ENCODE assay signal across 9 cellular contexts in genomic region chr6:2744206-2744771, GRCh38. TPM values are rescaled to one million over a fixed set of nuclear protein-coding genes. Genes with fewer than 3 reads are reported as not detected.
DNase-seq lines count a peak whose midpoint lies in the region; FAIRE-seq and TF ChIP-seq lines count a peak whose summit lies in the region.
"Had no signal": no experiment of that assay in that cellular context is flagged by ENCODE, and none has a peak within 500 bp of the region (broad histone marks: within the 10 kb centered on the region; RNA-seq: fewer than 3 reads in every experiment).

No MANE protein-coding gene starts in this region.

- TF ChIP-seq POLR2A in erythroblast (IDR thresholded peaks at IDR 0.05; ENCODE audit: low read length), result no peak

- H3K27ac Mint-ChIP-seq in astrocyte (ENCODE audit: unreplicated experiment), result no peak overlapping the region
- H3K27ac Mint-ChIP-seq in CD4-positive, alpha-beta memory T cell, result no peak overlapping the region

- peak; percentile 19 for TF ChIP-seq CTCF in AG09319 (IDR thresholded peaks at IDR 0.05; ENCODE audit: low read depth, low read length)
- TF ChIP-seq CTCF in astrocyte (IDR thresholded peaks at IDR 0.05; ENCODE audit: insufficient read depth, low read depth, low read length), result peak; percentile 43
- TF ChIP-seq CTCF in kidney (IDR thresholded peaks at IDR 0.05; ENCODE audit: borderline replicate concordance, extremely low read depth, insufficient read depth), result no peak

- no peaks in the 10 kb centered on the region for H3K9me3 ChIP-seq in astrocyte (ENCODE audit: insufficient read depth, low read depth, low read length)
- no peaks in the 10 kb centered on the region for H3K9me3 ChIP-seq in kidney (ENCODE audit: control insufficient read depth in 1 of 2, low read length in 2 of 2)
- no peaks in the 10 kb centered on the region for H3K9me3 ChIP-seq in CD4-positive, alpha-beta memory T cell (ENCODE audit: control insufficient read depth in 1 of 2, low read length in 2 of 2)

- no peak overlapping the region for H3K4me2 ChIP-seq in astrocyte (ENCODE audit: low read length)

- no peak overlapping the region for H2AFZ ChIP-seq in astrocyte (ENCODE audit: low read depth, low read length)

- H3K9me3 Mint-ChIP-seq in astrocyte (ENCODE audit: unreplicated experiment), result no peaks in the 10 kb centered on the region
- H3K9me3 Mint-ChIP-seq in CD4-positive, alpha-beta memory T cell, result no peaks in the 10 kb centered on the region

- in situ Hi-C loops in ACHN (cut with HindIII; ENCODE audit: low pct_ligation_motif_present, low pct_unique_long_range_greater_than_20kb, low sequenced_read_pairs), result no loop called here

- no peaks in the 10 kb centered on the region for H3K27me3 Mint-ChIP-seq in astrocyte (ENCODE audit: low read depth, unreplicated experiment)
- peaks cover 1 to 6% of the 10 kb centered on the region in 2 donors for H3K27me3 Mint-ChIP-seq in CD4-positive, alpha-beta memory T cell

- peaks cover 32% of the 10 kb centered on the region for H3K4me1 Mint-ChIP-seq in astrocyte (ENCODE audit: low read depth, unreplicated experiment)
- H3K4me1 Mint-ChIP-seq in CD4-positive, alpha-beta memory T cell, result no peaks in the 10 kb centered on the region

- no peak overlapping the region for H3K9ac ChIP-seq in astrocyte (ENCODE audit: low read length)
- no peak overlapping the region for H3K9ac ChIP-seq in kidney (ENCODE audit: low read length in 2 of 2)

- no peaks in the 10 kb centered on the region for H3K27me3 ChIP-seq in astrocyte (ENCODE audit: insufficient read depth, low read length)
- no peaks in the 10 kb centered on the region for H3K27me3 ChIP-seq in CD4-positive, alpha-beta memory T cell (ENCODE audit: insufficient read depth, low read length)

- intact Hi-C loops in kidney (cut with DNase I), result loop anchor here (10.0 kb wide), 1 partner anchor 1149 kb away; no protein-coding TSS in a partner anchor
- intact Hi-C loops in CD4-positive, alpha-beta memory T cell (cut with micrococcal nuclease), result no loop called here

- H3K4me3 ChIP-seq in astrocyte (ENCODE audit: insufficient read depth, low read depth, low read length), result no peak overlapping the region
- no peak overlapping the region for H3K4me3 ChIP-seq in kidney (ENCODE audit: low read length in 2 of 2)
- H3K4me3 ChIP-seq in CD4-positive, alpha-beta memory T cell (ENCODE audit: low read length in 2 of 2), result no peak overlapping the region

- no peaks in the 10 kb centered on the region for H4K20me1 ChIP-seq in astrocyte (ENCODE audit: insufficient read depth, low read length)

- H3K36me3 Mint-ChIP-seq in astrocyte (ENCODE audit: low read depth, unreplicated experiment), result no peaks in the 10 kb centered on the region
- peaks cover 0 to 4% of the 10 kb centered on the region in 2 donors for H3K36me3 Mint-ChIP-seq in CD4-positive, alpha-beta memory T cell

- no peak for DNase-seq in AG09319 (ENCODE audit: extremely low read depth, low read depth)
- peak; percentile 23 for DNase-seq in NCI-H1092 (lab: John Stamatoyannopoulos, UW)
- DNase-seq in astrocyte (ENCODE audit: low read depth), result no peak
- DNase-seq in kidney, result peak; percentile 67
- no peak for DNase-seq in erythroblast (lab: John Stamatoyannopoulos, UW)
- no peak for DNase-seq in CD4-positive, alpha-beta memory T cell
- no peak for DNase-seq in DMS79 (lab: John Stamatoyannopoulos, UW)
- no peak for DNase-seq in ACHN
- DNase-seq: NCI-H345 had no signal

- no peak for FAIRE-seq in astrocyte (lab: Jason Lieb, UNC)
- no peak for FAIRE-seq in kidney (lab: Jason Lieb, UNC)

- H3K4me1 ChIP-seq in astrocyte (ENCODE audit: insufficient read depth, low read length) (peaks cover 4% of the 10 kb centered on the region), kidney (ENCODE audit: control insufficient read depth in 1 of 2, insufficient read depth in 1 of 2, low read depth in 1 of 2, low read length in 2 of 2) (peaks cover 0 to 4% of the 10 kb centered on the region in 2 donors)
- H3K4me1 ChIP-seq in CD4-positive, alpha-beta memory T cell (ENCODE audit: insufficient read depth, low read length), result no peaks in the 10 kb centered on the region

- H3K36me3 ChIP-seq in astrocyte (ENCODE audit: insufficient read depth, low read length), result no peaks in the 10 kb centered on the region
- H3K36me3 ChIP-seq in kidney (ENCODE audit: control insufficient read depth in 1 of 2, insufficient read depth in 2 of 2, low read length in 2 of 2), result no peaks in the 10 kb centered on the region
- H3K36me3 ChIP-seq in CD4-positive, alpha-beta memory T cell (ENCODE audit: insufficient read depth, low read length), result no peaks in the 10 kb centered on the region

- no peak overlapping the region for H3K4me3 Mint-ChIP-seq in astrocyte (ENCODE audit: unreplicated experiment)
- no peak overlapping the region for H3K4me3 Mint-ChIP-seq in CD4-positive, alpha-beta memory T cell

- POLR2A ChIA-PET in CD4-positive, alpha-beta memory T cell (lab: Charles Lee; ENCODE audit: partially characterized antibody), result no interaction called here

- H3K79me2 ChIP-seq in astrocyte (ENCODE audit: insufficient read depth, low read length), result no peaks in the 10 kb centered on the region

- H3K27ac ChIP-seq in astrocyte (ENCODE audit: low read depth, low read length) (no peak overlapping the region), kidney (ENCODE audit: low read depth in 2 of 2, low read length in 2 of 2) (no peak overlapping the region)
- no peak overlapping the region for H3K27ac ChIP-seq in CD4-positive, alpha-beta memory T cell (ENCODE audit: low read depth, low read length)

- CTCF ChIA-PET in CD4-positive, alpha-beta memory T cell (lab: Charles Lee; ENCODE audit: partially characterized antibody), result no interaction called here

RNA-seq across cellular contexts. Expression of gene MYLK4, which starts 6.4 kb away (rescaled TPM):
- total RNA-seq in astrocyte, result 0.23 and 0.55 TPM in 2 replicates
- 1.3 TPM for total RNA-seq in kidney
- 1.1 TPM for polyA plus RNA-seq in kidney (ENCODE audit: insufficient read depth, low read depth, low replicate concordance)
- under 1 TPM; 0.38 to 0.42 TPM for total RNA-seq in CD4-positive, alpha-beta memory T cell
- under 1 TPM; 0.04 to 0.24 TPM for polyA plus RNA-seq in CD4-positive, alpha-beta memory T cell

RNA-seq across cellular contexts. Expression of gene WRNIP1, which starts 20.9 kb away (rescaled TPM):
- 31.3 and 31.5 TPM in 2 replicates for total RNA-seq in astrocyte
- 38.0 TPM for total RNA-seq in kidney
- 46.3 TPM for polyA plus RNA-seq in kidney (ENCODE audit: insufficient read depth, low read depth, low replicate concordance)
- total RNA-seq in CD4-positive, alpha-beta memory T cell, result 10 to 100 TPM; 41.1 to 42.7 TPM
- 10 to 100 TPM; 27.3 to 54.1 TPM for polyA plus RNA-seq in CD4-positive, alpha-beta memory T cell

Comparison
In these comparisons a context has a peak if more than half of its experiments do, and no peak if none do; other contexts are left out.
1. DNase-seq: peak in NCI-H1092 (single experiment) and kidney (single experiment); none in AG09319 (single experiment), astrocyte (single experiment), erythroblast (0 of 2), CD4-positive, alpha-beta memory T cell (0 of 5), DMS79 (single experiment) and ACHN (single experiment).